1 cellular context compared by ENCODE assay signal in genomic region chr9:137114613-137115393, GRCh38.
A peak's percentile ranks its signal among the peaks of the same experiment; 100 is the strongest.
TF ChIP-seq lines count a peak whose summit lies in the region.

Gene DPP7, minus strand, starts transcription at chr9:137114733. Its CDS starts 20 bp downstream, at chr9:137114713.

TF ChIP-seq in K562, 482 proteins besides CTCF, POLR2A, EP300 and RAD21 (continued from another document and continues in another):
- TF ChIP-seq, protein P1, sequence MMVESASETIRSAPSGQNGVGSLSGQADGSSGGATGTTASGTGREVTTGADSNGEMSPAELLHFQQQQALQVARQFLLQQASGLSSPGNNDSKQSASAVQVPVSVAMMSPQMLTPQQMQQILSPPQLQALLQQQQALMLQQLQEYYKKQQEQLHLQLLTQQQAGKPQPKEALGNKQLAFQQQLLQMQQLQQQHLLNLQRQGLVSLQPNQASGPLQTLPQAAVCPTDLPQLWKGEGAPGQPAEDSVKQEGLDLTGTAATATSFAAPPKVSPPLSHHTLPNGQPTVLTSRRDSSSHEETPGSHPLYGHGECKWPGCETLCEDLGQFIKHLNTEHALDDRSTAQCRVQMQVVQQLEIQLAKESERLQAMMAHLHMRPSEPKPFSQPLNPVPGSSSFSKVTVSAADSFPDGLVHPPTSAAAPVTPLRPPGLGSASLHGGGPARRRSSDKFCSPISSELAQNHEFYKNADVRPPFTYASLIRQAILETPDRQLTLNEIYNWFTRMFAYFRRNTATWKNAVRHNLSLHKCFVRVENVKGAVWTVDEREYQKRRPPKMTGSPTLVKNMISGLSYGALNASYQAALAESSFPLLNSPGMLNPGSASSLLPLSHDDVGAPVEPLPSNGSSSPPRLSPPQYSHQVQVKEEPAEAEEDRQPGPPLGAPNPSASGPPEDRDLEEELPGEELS (CRISPR knock-in tag; IDR thresholded peaks at IDR 0.05; ENCODE audit: borderline replicate concordance) = peak; percentile 30; the same call in 1 of the 2 replicates
- no peak for TF ChIP-seq ZNF780A (CRISPR knock-in tag; IDR thresholded peaks at IDR 0.05)
- no peak for TF ChIP-seq POLR2AphosphoS2 (IDR thresholded peaks at IDR 0.05; ENCODE audit: low read length)
- TF ChIP-seq TRIM24 (IDR thresholded peaks at IDR 0.05) = no peak
- peak; percentile 51; the same call in 1 of the 2 replicates for TF ChIP-seq CBX1 (IDR thresholded peaks at IDR 0.05; ENCODE audit: low read depth)
- TF ChIP-seq, protein P2, sequence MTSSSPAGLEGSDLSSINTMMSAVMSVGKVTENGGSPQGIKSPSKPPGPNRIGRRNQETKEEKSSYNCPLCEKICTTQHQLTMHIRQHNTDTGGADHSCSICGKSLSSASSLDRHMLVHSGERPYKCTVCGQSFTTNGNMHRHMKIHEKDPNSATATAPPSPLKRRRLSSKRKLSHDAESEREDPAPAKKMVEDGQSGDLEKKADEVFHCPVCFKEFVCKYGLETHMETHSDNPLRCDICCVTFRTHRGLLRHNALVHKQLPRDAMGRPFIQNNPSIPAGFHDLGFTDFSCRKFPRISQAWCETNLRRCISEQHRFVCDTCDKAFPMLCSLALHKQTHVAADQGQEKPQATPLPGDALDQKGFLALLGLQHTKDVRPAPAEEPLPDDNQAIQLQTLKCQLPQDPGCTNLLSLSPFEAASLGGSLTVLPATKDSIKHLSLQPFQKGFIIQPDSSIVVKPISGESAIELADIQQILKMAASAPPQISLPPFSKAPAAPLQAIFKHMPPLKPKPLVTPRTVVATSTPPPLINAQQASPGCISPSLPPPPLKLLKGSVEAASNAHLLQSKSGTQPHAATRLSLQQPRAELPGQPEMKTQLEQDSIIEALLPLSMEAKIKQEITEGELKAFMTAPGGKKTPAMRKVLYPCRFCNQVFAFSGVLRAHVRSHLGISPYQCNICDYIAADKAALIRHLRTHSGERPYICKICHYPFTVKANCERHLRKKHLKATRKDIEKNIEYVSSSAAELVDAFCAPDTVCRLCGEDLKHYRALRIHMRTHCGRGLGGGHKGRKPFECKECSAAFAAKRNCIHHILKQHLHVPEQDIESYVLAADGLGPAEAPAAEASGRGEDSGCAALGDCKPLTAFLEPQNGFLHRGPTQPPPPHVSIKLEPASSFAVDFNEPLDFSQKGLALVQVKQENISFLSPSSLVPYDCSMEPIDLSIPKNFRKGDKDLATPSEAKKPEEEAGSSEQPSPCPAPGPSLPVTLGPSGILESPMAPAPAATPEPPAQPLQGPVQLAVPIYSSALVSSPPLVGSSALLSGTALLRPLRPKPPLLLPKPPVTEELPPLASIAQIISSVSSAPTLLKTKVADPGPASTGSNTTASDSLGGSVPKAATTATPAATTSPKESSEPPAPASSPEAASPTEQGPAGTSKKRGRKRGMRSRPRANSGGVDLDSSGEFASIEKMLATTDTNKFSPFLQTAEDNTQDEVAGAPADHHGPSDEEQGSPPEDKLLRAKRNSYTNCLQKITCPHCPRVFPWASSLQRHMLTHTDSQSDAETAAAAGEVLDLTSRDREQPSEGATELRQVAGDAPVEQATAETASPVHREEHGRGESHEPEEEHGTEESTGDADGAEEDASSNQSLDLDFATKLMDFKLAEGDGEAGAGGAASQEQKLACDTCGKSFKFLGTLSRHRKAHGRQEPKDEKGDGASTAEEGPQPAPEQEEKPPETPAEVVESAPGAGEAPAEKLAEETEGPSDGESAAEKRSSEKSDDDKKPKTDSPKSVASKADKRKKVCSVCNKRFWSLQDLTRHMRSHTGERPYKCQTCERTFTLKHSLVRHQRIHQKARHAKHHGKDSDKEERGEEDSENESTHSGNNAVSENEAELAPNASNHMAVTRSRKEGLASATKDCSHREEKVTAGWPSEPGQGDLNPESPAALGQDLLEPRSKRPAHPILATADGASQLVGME (CRISPR knock-in tag; IDR thresholded peaks at IDR 0.05) = no peak
- TF ChIP-seq DLX4 (CRISPR knock-in tag; IDR thresholded peaks at IDR 0.05) = no peak
- TF ChIP-seq AFF4 (CRISPR knock-in tag; IDR thresholded peaks at IDR 0.05) = no peak
- no peak for TF ChIP-seq KHSRP (IDR thresholded peaks at IDR 0.05)
- TF ChIP-seq HOMEZ (CRISPR knock-in tag; IDR thresholded peaks at IDR 0.05) = no peak
- TF ChIP-seq IFI16 (CRISPR knock-in tag; IDR thresholded peaks at IDR 0.05) = no peak
- peak; percentile 79; the same call in 1 of the 2 replicates for TF ChIP-seq MAX (CRISPR knock-in tag; IDR thresholded peaks at IDR 0.05)
- TF ChIP-seq HNRNPK (IDR thresholded peaks at IDR 0.05; ENCODE audit: low read depth, low read length, poor library complexity, severe bottlenecking) = no peak
- TF ChIP-seq ZNF431 (CRISPR knock-in tag; IDR thresholded peaks at IDR 0.05) = no peak
- TF ChIP-seq FOXJ3 (CRISPR knock-in tag; IDR thresholded peaks at IDR 0.05) = no peak
- no peak for TF ChIP-seq ZNF253 (CRISPR knock-in tag; conservative IDR thresholded peaks at IDR 0.05)
- peak; percentile 55; the same call in 1 of the 2 replicates for TF ChIP-seq PHF8 (IDR thresholded peaks at IDR 0.05; ENCODE audit: borderline replicate concordance, low read length)
- TF ChIP-seq ZNF217 (CRISPR knock-in tag; IDR thresholded peaks at IDR 0.05) = no peak
- TF ChIP-seq TAF15 (IDR thresholded peaks at IDR 0.05; ENCODE audit: low read depth, low read length) = no peak
- peak; percentile 35; the same call in 1 of the 2 replicates for TF ChIP-seq MITF (IDR thresholded peaks at IDR 0.05)
- TF ChIP-seq ZNF764 (CRISPR knock-in tag; IDR thresholded peaks at IDR 0.05; ENCODE audit: low read depth) = no peak
- no peak for TF ChIP-seq SMARCE1 (IDR thresholded peaks at IDR 0.05)
- TF ChIP-seq CC2D1A (IDR thresholded peaks at IDR 0.05) = no peak
- TF ChIP-seq ZNF551 (CRISPR knock-in tag; IDR thresholded peaks at IDR 0.05) = no peak
- TF ChIP-seq NCOR1 (IDR thresholded peaks at IDR 0.05) = no peak
- TF ChIP-seq ZNF316 (IDR thresholded peaks at IDR 0.05) = no peak
- TF ChIP-seq ZNF134 (CRISPR knock-in tag; conservative IDR thresholded peaks at IDR 0.05) = no peak
- no peak; the same call in 1 of the 2 replicates for TF ChIP-seq ZBTB7A (IDR thresholded peaks at IDR 0.05; ENCODE audit: borderline replicate concordance, control insufficient read depth, low read depth, low read length)
- TF ChIP-seq RBM17 (IDR thresholded peaks at IDR 0.05; ENCODE audit: borderline replicate concordance, low read depth, low read length) = no peak
- no peak for TF ChIP-seq NR2C1 (IDR thresholded peaks at IDR 0.05)
- no peak for TF ChIP-seq NR2C1 (tag; IDR thresholded peaks at IDR 0.05)
- no peak for TF ChIP-seq ZNF23 (CRISPR knock-in tag; IDR thresholded peaks at IDR 0.05)
- TF ChIP-seq HLTF (IDR thresholded peaks at IDR 0.05) = no peak
- TF ChIP-seq ZNF140 (CRISPR knock-in tag; IDR thresholded peaks at IDR 0.05) = no peak
- TF ChIP-seq NFYB (IDR thresholded peaks at IDR 0.05; ENCODE audit: extremely low read depth, insufficient read length) = no peak
- no peak for TF ChIP-seq POLR3A (IDR thresholded peaks at IDR 0.05; ENCODE audit: borderline replicate concordance, extremely low read depth, insufficient read depth, insufficient read length)
- no peak for TF ChIP-seq ZNF384 (IDR thresholded peaks at IDR 0.05; ENCODE audit: low read depth, low read length)
- TF ChIP-seq ATF3 (IDR thresholded peaks at IDR 0.05) = no peak
- TF ChIP-seq ATF3 (CRISPR knock-in tag; conservative IDR thresholded peaks at IDR 0.05) = no peak
- no peak for TF ChIP-seq RBM34 (IDR thresholded peaks at IDR 0.05; ENCODE audit: borderline replicate concordance, insufficient read depth, low read length)
- TF ChIP-seq ZFP36 (IDR thresholded peaks at IDR 0.05; ENCODE audit: low read depth, low read length, partially characterized antibody) = no peak
- TF ChIP-seq, protein P3, sequence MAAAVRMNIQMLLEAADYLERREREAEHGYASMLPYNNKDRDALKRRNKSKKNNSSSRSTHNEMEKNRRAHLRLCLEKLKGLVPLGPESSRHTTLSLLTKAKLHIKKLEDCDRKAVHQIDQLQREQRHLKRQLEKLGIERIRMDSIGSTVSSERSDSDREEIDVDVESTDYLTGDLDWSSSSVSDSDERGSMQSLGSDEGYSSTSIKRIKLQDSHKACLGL (CRISPR knock-in tag; IDR thresholded peaks at IDR 0.05; ENCODE audit: borderline replicate concordance, poor library complexity, severe bottlenecking) = peak; percentile 81
- peak; percentile 68; the same call in 1 of the 2 replicates for TF ChIP-seq FOXP1 (CRISPR knock-in tag; IDR thresholded peaks at IDR 0.05)
- no peak for TF ChIP-seq ELF2 (CRISPR knock-in tag; IDR thresholded peaks at IDR 0.05)
- TF ChIP-seq, protein P4, sequence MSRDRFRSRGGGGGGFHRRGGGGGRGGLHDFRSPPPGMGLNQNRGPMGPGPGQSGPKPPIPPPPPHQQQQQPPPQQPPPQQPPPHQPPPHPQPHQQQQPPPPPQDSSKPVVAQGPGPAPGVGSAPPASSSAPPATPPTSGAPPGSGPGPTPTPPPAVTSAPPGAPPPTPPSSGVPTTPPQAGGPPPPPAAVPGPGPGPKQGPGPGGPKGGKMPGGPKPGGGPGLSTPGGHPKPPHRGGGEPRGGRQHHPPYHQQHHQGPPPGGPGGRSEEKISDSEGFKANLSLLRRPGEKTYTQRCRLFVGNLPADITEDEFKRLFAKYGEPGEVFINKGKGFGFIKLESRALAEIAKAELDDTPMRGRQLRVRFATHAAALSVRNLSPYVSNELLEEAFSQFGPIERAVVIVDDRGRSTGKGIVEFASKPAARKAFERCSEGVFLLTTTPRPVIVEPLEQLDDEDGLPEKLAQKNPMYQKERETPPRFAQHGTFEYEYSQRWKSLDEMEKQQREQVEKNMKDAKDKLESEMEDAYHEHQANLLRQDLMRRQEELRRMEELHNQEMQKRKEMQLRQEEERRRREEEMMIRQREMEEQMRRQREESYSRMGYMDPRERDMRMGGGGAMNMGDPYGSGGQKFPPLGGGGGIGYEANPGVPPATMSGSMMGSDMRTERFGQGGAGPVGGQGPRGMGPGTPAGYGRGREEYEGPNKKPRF (IDR thresholded peaks at IDR 0.05; ENCODE audit: low read depth, low read length) = no peak
- TF ChIP-seq XRCC5 (IDR thresholded peaks at IDR 0.05; ENCODE audit: low read depth, low read length) = no peak
